In the genomic region with DNA sequence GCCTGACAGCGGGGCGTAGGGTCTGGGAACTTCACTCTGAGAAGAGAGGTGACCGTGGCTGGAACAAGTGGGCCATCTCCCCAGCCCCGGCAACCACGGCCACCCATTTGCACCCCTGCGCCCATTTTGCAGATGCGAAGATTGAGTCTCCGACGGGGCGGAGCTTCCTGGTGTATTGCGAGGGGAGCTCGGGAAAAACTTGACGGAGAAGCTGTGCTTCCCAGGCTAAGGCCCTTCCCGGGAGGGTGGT, we compare ENCODE assay signal across 8 cellular contexts. TPM values are rescaled to one million over a fixed set of nuclear protein-coding genes. Genes with fewer than 3 reads are reported as not detected.
DNase-seq lines count a peak whose midpoint lies in the region; ATAC-seq, FAIRE-seq and TF ChIP-seq lines count a peak whose summit lies in the region.

No MANE protein-coding gene starts in this region.

- intact Hi-C loops in MCF 10A (cut with micrococcal nuclease) = loop anchor here (1.0 kb wide), 1 partner anchor 114 kb away; no protein-coding TSS in a partner anchor

- H3K36me3 Mint-ChIP-seq in MCF 10A (ENCODE audit: insufficient read depth, unreplicated experiment) (peaks cover 35% of the 10 kb centered on the region), naive B cell (peaks cover 6 to 7% of the 10 kb centered on the region in 2 donors)

- peak; percentile 43 for TF ChIP-seq POLR2A in GM19193 (IDR thresholded peaks at IDR 0.05; ENCODE audit: extremely low read depth, insufficient read depth, insufficient read length)

- no peaks in the 10 kb centered on the region for H3K27me3 ChIP-seq in ACC112 (ENCODE audit: insufficient read depth, low read length)
- H3K27me3 ChIP-seq in HUES6 (ENCODE audit: control insufficient read depth, insufficient read depth, low read length) = no peaks in the 10 kb centered on the region

- H3K27ac Mint-ChIP-seq in MCF 10A (ENCODE audit: low read depth, unreplicated experiment) (peak overlapping the region; percentile 100), naive B cell (peak overlapping the region in 5 of 6 donors; percentile 56 to 100 (median 100))

- H3K27ac ChIP-seq in ACC112 (ENCODE audit: low read depth, low read length) (peak overlapping the region; percentile 96), HUES6 (ENCODE audit: low read depth, low read length) (peak overlapping the region; percentile 99)

- H3K4me3 Mint-ChIP-seq in MCF 10A (ENCODE audit: unreplicated experiment) (peak overlapping the region; percentile 71), naive B cell (peak overlapping the region; percentile 89 to 99 (median 95))

- H3K4me1 Mint-ChIP-seq in MCF 10A (ENCODE audit: insufficient read depth, unreplicated experiment) (peaks cover 25% of the 10 kb centered on the region), naive B cell (peaks cover 23 to 31% (median 30%) of the 10 kb centered on the region in 3 donors)

- H3K9me3 Mint-ChIP-seq in MCF 10A (ENCODE audit: unreplicated experiment) (no peaks in the 10 kb centered on the region), naive B cell (peaks cover 0 to 4% (median 0%) of the 10 kb centered on the region in 7 donors)

- H3K27me3 Mint-ChIP-seq in MCF 10A (ENCODE audit: insufficient read depth, unreplicated experiment) (no peaks in the 10 kb centered on the region), naive B cell (peaks cover 0 to 7% (median 3%) of the 10 kb centered on the region in 3 donors)

- ATAC-seq in naive B cell (ENCODE audit: low read depth in 2 of 2) = peak; percentile 8 to 9
- no peak for ATAC-seq in HG02981 (IDR thresholded peaks at IDR 0.05; ENCODE audit: unreplicated experiment)

- CTCF ChIA-PET in MCF 10A (lab: Yijun Ruan, JAX) = interaction anchor here (0.5 to 13.5 kb wide), 15 partner anchors 11 to 407 kb away, joined by 3 to 200 read pairs (median 29); a partner anchor contains a TSS

- no peak for FAIRE-seq in RCC 7860 (lab: Jason Lieb, UNC)

- H3K36me3 ChIP-seq in ACC112 (ENCODE audit: insufficient read depth, low read length) (no peaks in the 10 kb centered on the region), HUES6 (ENCODE audit: control insufficient read depth, insufficient read depth, low read length) (peaks cover 27% of the 10 kb centered on the region)

- H3K9ac ChIP-seq in HUES6 (ENCODE audit: low read length) = peak overlapping the region; percentile 96

- BruUV-seq in MCF 10A (replicated peaks; lab: Mats Ljungman, UMichigan) = no TSS peak

- DNase-seq in MCF 10A (ENCODE audit: unreplicated experiment) (no peak), naive B cell (no peak), SHP77 treated with DMSO at 0.1 percent for 48 hours (lab: John Stamatoyannopoulos, UW) (no peak), RCC 7860 (ENCODE audit: low spot score) (no peak)

- H3K4me1 ChIP-seq in ACC112 (ENCODE audit: control insufficient read depth, insufficient read depth, low read length, unreplicated experiment) (peaks cover 24% of the 10 kb centered on the region), HUES6 (ENCODE audit: control insufficient read depth, insufficient read depth, low read length) (peaks cover 16% of the 10 kb centered on the region)

- POLR2A ChIA-PET in MCF 10A (lab: Yijun Ruan, JAX) = interaction anchor here (0.7 to 6.0 kb wide), 20 partner anchors 11 to 393 kb away, joined by 3 to 123 read pairs (median 14); a partner anchor contains a TSS

- TF ChIP-seq CTCF in MCF 10A (IDR thresholded peaks at IDR 0.05; ENCODE audit: unreplicated experiment) = no peak

- no peak overlapping the region for H2AFZ ChIP-seq in ACC112 (ENCODE audit: low read length, unreplicated experiment)

- peaks cover 20% of the 10 kb centered on the region for H3K79me2 ChIP-seq in ACC112 (ENCODE audit: control insufficient read depth, insufficient read depth, low read length, unreplicated experiment)

- H3K9me3 ChIP-seq in HUES6 (ENCODE audit: control insufficient read depth, insufficient read depth, low read depth, low read length) = no peaks in the 10 kb centered on the region

- H3K4me3 ChIP-seq in ACC112 (ENCODE audit: low read depth, low read length) = peak overlapping the region; percentile 79
- peak overlapping the region; percentile 80 for H3K4me3 ChIP-seq in HUES6 (ENCODE audit: low read depth, low read length)

RNA-seq across cellular contexts. Expression of a gene that starts 0.7 kb away (rescaled TPM):
- total RNA-seq in MCF 10A (2022) = 24.2 and 26.9 TPM in 2 replicates
- polyA plus RNA-seq in naive B cell (ENCODE audit: low read depth in 6 of 6) = 10 to 100 TPM; 10.4 to 24.3 (median 15.5) TPM

RNA-seq across cellular contexts. Expression of a gene that starts 36.9 kb away (rescaled TPM):
- 14.3 and 20.5 TPM in 2 replicates for total RNA-seq in MCF 10A (2022)
- polyA plus RNA-seq in naive B cell (ENCODE audit: low read depth in 6 of 6) = 100 to 1,000 TPM in 1 of 6 donors, 10 to 100 TPM in 5; 76.3 to 123 (median 91.4) TPM

RNA-seq across cellular contexts. Expression of a gene that starts 37.4 kb away (rescaled TPM):
- 0.12 TPM in 1 of 2 replicates, not detected in the other for total RNA-seq in MCF 10A (2022)
- polyA plus RNA-seq in naive B cell (ENCODE audit: low read depth in 6 of 6) = under 1 TPM in 2 of 6 donors, not detected in 4; 0.19 to 0.25 TPM

RNA-seq across cellular contexts. Expression of a gene that starts 57.7 kb away (rescaled TPM):
- 0.75 and 0.98 TPM in 2 replicates for total RNA-seq in MCF 10A (2022)
- polyA plus RNA-seq in naive B cell (ENCODE audit: low read depth in 6 of 6) = not detected

RNA-seq across cellular contexts. Expression of a gene that starts 59.4 kb away (rescaled TPM):
- total RNA-seq in MCF 10A (2022) = 0.20 and 0.37 TPM in 2 replicates
- polyA plus RNA-seq in naive B cell (ENCODE audit: low read depth in 6 of 6) = 10 to 100 TPM in 1 of 6 donors, 1 to 10 TPM in 4, under 1 TPM in 1; 0.66 to 10.2 (median 5.1) TPM
